ENCODE assay signal across 18 cellular contexts in the genomic region with DNA sequence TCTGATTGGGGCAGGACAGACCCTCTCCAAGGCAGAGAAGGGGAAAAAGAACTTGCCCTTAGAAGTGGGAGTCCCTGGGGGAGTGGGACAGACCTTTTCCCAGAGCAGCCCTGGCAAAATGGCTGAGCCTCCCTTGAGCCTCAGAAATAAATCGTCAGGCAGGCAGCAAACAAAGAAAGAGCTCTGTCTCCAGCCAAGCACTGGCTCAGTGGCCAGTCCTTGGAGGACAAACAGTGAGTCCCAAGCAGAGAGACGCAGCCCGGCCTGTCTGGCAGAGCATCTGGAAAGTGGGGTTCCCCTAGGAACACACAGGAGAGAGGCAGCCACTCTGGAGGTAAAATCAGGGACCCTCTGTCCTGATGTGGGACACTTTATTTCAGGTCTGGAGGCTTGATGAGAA. TPM values are rescaled to one million over a fixed set of nuclear protein-coding genes. Genes with fewer than 3 reads are reported as not detected.
"Had no signal": no experiment of that assay in that cellular context is flagged by ENCODE, and none has a peak within 500 bp of the region (broad histone marks: within the 10 kb centered on the region; RNA-seq: fewer than 3 reads in every experiment).

No MANE protein-coding gene starts in this region.

- H3K4me3 ChIP-seq: SJCRH30 had no signal

- H3K27ac ChIP-seq: ascending aorta, gastroesophageal sphincter, SJCRH30, tibial artery had no signal

- H3K27ac Mint-ChIP-seq: activated CD8-positive, alpha-beta memory T cell treated with anti-CD3 and anti-CD28 coated beads, Interleukin-2, amount 10 ng/mL, durations not matched to agents 7 days and 5 days; activated naive CD8-positive, alpha-beta T cell treated with anti-CD3 and anti-CD28 coated beads for 36 hours; memory B cell; nephron progenitor cell; progenitor cell of endocrine pancreas; stimulated activated naive CD8-positive, alpha-beta T cell treated with anti-CD3 and anti-CD28 coated beads, Interleukin-15, amount 100 ng/mL, for 72 hours; T-helper 2 cell treated with Interferon-gamma antibody and Interleukin-4, amounts not matched to agents 5 μg/mL and 100 μg/mL, for 36 hours had no signal

- H3K9me3 Mint-ChIP-seq: activated naive CD8-positive, alpha-beta T cell treated with anti-CD3 and anti-CD28 coated beads for 36 hours; activated T-cell treated with anti-CD3 and anti-CD28 coated beads, Interleukin-2, amount 50 U/mL, for 4 hours; nephron progenitor cell; stimulated activated naive CD8-positive, alpha-beta T cell treated with anti-CD3 and anti-CD28 coated beads, Interleukin-15, amount 100 ng/mL, for 72 hours; T-helper 2 cell treated with Interferon-gamma antibody and Interleukin-4, amounts not matched to agents 5 μg/mL and 100 μg/mL, for 36 hours had no signal

- H3K4me3 Mint-ChIP-seq: activated CD8-positive, alpha-beta memory T cell treated with anti-CD3 and anti-CD28 coated beads, Interleukin-2, amount 10 ng/mL, durations not matched to agents 7 days and 5 days; activated naive CD8-positive, alpha-beta T cell treated with anti-CD3 and anti-CD28 coated beads for 36 hours; activated T-cell treated with anti-CD3 and anti-CD28 coated beads, Interleukin-2, amount 50 U/mL, for 4 hours; memory B cell; nephron progenitor cell; stimulated activated naive CD8-positive, alpha-beta T cell treated with anti-CD3 and anti-CD28 coated beads, Interleukin-15, amount 100 ng/mL, for 72 hours; T-helper 2 cell treated with Interferon-gamma antibody and Interleukin-4, amounts not matched to agents 5 μg/mL and 100 μg/mL, for 36 hours had no signal

- ATAC-seq: activated CD4-positive, CD25-positive, alpha-beta regulatory T cell treated with anti-CD3 and anti-CD28 coated beads, Interleukin-2, amount 50 U/mL, for 24 hours; activated CD8-positive, alpha-beta memory T cell treated with anti-CD3 and anti-CD28 coated beads, Interleukin-2, amount 10 ng/mL, durations not matched to agents 7 days and 5 days; activated T-cell treated with anti-CD3 and anti-CD28 coated beads, Interleukin-2, amount 50 U/mL, for 4 hours; gastroesophageal sphincter; left colon; stimulated activated naive CD8-positive, alpha-beta T cell treated with anti-CD3 and anti-CD28 coated beads, Interleukin-15, amount 100 ng/mL, for 72 hours had no signal

- H3K4me1 ChIP-seq: ascending aorta, SJCRH30 had no signal

- H3K9me3 ChIP-seq: ascending aorta, gastroesophageal sphincter, SJCRH30, tibial artery had no signal

- H3K27me3 ChIP-seq: ascending aorta, SJCRH30 had no signal

- H3K36me3 ChIP-seq: ascending aorta, gastroesophageal sphincter, SJCRH30, tibial artery had no signal

- H3K36me3 Mint-ChIP-seq: activated CD8-positive, alpha-beta memory T cell treated with anti-CD3 and anti-CD28 coated beads, Interleukin-2, amount 10 ng/mL, durations not matched to agents 7 days and 5 days; activated naive CD8-positive, alpha-beta T cell treated with anti-CD3 and anti-CD28 coated beads for 36 hours had no signal

- DNase-seq: activated CD4-positive, alpha-beta T cell treated with anti-CD3 and anti-CD28 coated beads, Interleukin-2, amount 50 U/mL, for 48 hours; activated CD8-positive, alpha-beta memory T cell treated with anti-CD3 and anti-CD28 coated beads, Interleukin-2, amount 10 ng/mL, durations not matched to agents 7 days and 5 days; activated gamma-delta T cell; activated naive CD8-positive, alpha-beta T cell treated with anti-CD3 and anti-CD28 coated beads for 36 hours; activated T-cell treated with anti-CD3 and anti-CD28 coated beads, Interleukin-2, amount 50 U/mL, for 4 hours; effector CD4-positive, alpha-beta T cell; left colon; nephron progenitor cell; SJCRH30; stimulated activated CD4-positive, alpha-beta T cell treated with anti-CD3 and anti-CD28 coated beads, Interleukin-4, amount 100 ng/mL, for 24 hours; stimulated activated naive CD8-positive, alpha-beta T cell treated with anti-CD3 and anti-CD28 coated beads, Interleukin-15, amount 100 ng/mL, for 72 hours; tibial artery had no signal

RNA-seq across cellular contexts. Expression of a gene that starts 1.8 kb away (rescaled TPM):
- total RNA-seq: activated CD8-positive, alpha-beta memory T cell treated with anti-CD3 and anti-CD28 coated beads, Interleukin-2, amount 10 ng/mL, durations not matched to agents 7 days and 5 days; activated naive CD8-positive, alpha-beta T cell treated with anti-CD3 and anti-CD28 coated beads for 36 hours; activated T-cell treated with anti-CD3 and anti-CD28 coated beads, Interleukin-2, amount 50 U/mL, for 4 hours; progenitor cell of endocrine pancreas; SJCRH30 had no signal
